ENCODE assay signal across 17 cellular contexts in the genomic region with DNA sequence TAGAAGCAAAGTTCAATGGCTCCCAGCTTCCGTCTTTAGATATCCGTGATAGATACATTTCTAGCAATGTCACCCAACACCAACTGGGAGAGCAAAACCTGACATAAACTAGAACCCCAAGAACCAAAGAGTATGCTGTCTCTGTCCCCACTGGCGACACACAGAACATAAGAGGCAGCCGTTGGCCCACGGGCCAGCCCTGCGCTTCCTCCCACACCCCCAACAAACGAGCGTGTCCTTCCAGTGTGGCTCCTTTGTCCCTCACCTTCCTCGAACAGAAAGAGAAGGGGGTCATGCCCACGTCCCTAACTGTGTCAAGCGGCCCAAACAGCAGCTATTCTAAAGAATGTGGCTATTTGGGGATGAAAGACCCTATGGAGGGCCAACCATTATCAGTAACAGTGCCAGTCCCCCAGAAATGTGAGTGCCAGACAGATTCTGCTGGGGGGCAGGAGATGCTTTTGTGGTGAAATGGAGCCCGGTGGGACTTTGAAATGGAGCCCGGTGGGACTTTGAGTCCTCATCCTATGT.
DNase-seq lines count a peak whose midpoint lies in the region; ATAC-seq, FAIRE-seq and TF ChIP-seq lines count a peak whose summit lies in the region.
"Had no signal": no experiment of that assay in that cellular context is flagged by ENCODE, and none has a peak within 500 bp of the region (broad histone marks: within the 10 kb centered on the region; RNA-seq: fewer than 3 reads in every experiment).

No MANE protein-coding gene starts in this region.

- no peak overlapping the region for H3K23ac ChIP-seq in H9 (ENCODE audit: insufficient read length, low read depth, low read length)

- no peak overlapping the region for H3K4me3 Mint-ChIP-seq in H9
- H3K4me3 Mint-ChIP-seq in type B pancreatic cell = no peak overlapping the region

- H3K4me1 Mint-ChIP-seq in H9 (peaks cover 56 to 62% of the 10 kb centered on the region in 2 experiments), type B pancreatic cell (ENCODE audit: unreplicated experiment) (no peaks in the 10 kb centered on the region)

- intact Hi-C loops in left cardiac atrium (cut with DNase I) = no loop called here
- intact Hi-C loops in K562 (cut with micrococcal nuclease) = no loop called here
- intact Hi-C loops in mammary epithelial cell (cut with micrococcal nuclease) = no loop called here

- no peak for TF ChIP-seq EP300 in K562 (IDR thresholded peaks at IDR 0.05; ENCODE audit: low read length)

- no peak overlapping the region for H2BK12ac ChIP-seq in H9 (ENCODE audit: insufficient read length, low read depth, low read length)

- H4K91ac ChIP-seq in H9 (ENCODE audit: insufficient read length, low read depth, low read length) = no peak overlapping the region

- H3K9me3 ChIP-seq in right atrium auricular region = no peaks in the 10 kb centered on the region
- H3K9me3 ChIP-seq in H9 (ENCODE audit: control insufficient read depth, low read depth, low read length) = no peaks in the 10 kb centered on the region
- no peaks in the 10 kb centered on the region for H3K9me3 ChIP-seq in K562 (replicated peaks; ENCODE audit: control insufficient read depth, insufficient read depth, low read depth, low read length)
- H3K9me3 ChIP-seq in mammary epithelial cell (replicated peaks; ENCODE audit: insufficient read depth, low read length) = peaks cover 3% of the 10 kb centered on the region

- no peaks in the 10 kb centered on the region for H3K23me2 ChIP-seq in H9 (ENCODE audit: insufficient read length, low read depth, low read length, poor library complexity, severe bottlenecking)

- ATAC-seq in left cardiac atrium (no peak), K562 (no peak), omental fat pad (ENCODE audit: low FRiP score) (no peak)

- H3T11ph ChIP-seq in H9 (ENCODE audit: low read length) = no peak overlapping the region

- H3K56ac ChIP-seq in H9 (ENCODE audit: insufficient read length, low read depth, low read length) = no peak overlapping the region

- no peaks in the 10 kb centered on the region for H3K9me1 ChIP-seq in K562 (ENCODE audit: control insufficient read depth, insufficient read depth, low read length)

- H3K4me1 ChIP-seq in right atrium auricular region = no peaks in the 10 kb centered on the region
- H3K4me1 ChIP-seq in H9 (ENCODE audit: insufficient read depth, low read length) = peaks cover 11% of the 10 kb centered on the region; the same call in 1 of the 2 replicates
- H3K4me1 ChIP-seq in K562 (replicated peaks in 1 of 2; ENCODE audit: control insufficient read depth in 2 of 2, insufficient read depth in 2 of 2, low read length in 2 of 2) = peaks cover 7 to 22% of the 10 kb centered on the region in 2 experiments; a peak in 4 of 5 replicates
- H3K4me1 ChIP-seq in mammary epithelial cell (ENCODE audit: insufficient read depth, low read length) = no peaks in the 10 kb centered on the region

- no peak overlapping the region for H4K8ac ChIP-seq in H9 (replicated peaks; ENCODE audit: insufficient read length, low read depth, low read length)

- H3K4ac ChIP-seq in H9 (ENCODE audit: low read depth, low read length) = no peak overlapping the region

- H2AFZ ChIP-seq in H9 (ENCODE audit: low read length) (no peak overlapping the region), K562 (ENCODE audit: low read depth, low read length) (peak overlapping the region; percentile 8; the same call in 1 of the 2 replicates), mammary epithelial cell (ENCODE audit: low read depth, low read length) (no peak overlapping the region)
- H2AFZ ChIP-seq: GM23248 had no signal

- no peaks in the 10 kb centered on the region for H3K79me1 ChIP-seq in H9 (ENCODE audit: insufficient read depth, low read depth, low read length, poor library complexity, severe bottlenecking)

- H3K27me3 Mint-ChIP-seq in H9 (ENCODE audit: low read depth) = peaks cover 2% of the 10 kb centered on the region
- H3K27me3 Mint-ChIP-seq in type B pancreatic cell = peaks cover 28% of the 10 kb centered on the region

- H3K27me3 ChIP-seq in right atrium auricular region (no peaks in the 10 kb centered on the region), H9 (ENCODE audit: insufficient read depth, low read length) (no peaks in the 10 kb centered on the region), K562 (ENCODE audit: control insufficient read depth in 2 of 2, insufficient read depth in 2 of 2, low read length in 2 of 2) (peaks cover 7 to 17% of the 10 kb centered on the region in 2 experiments; a peak in 3 of 5 replicates), mammary epithelial cell (ENCODE audit: insufficient read depth, low read length) (no peaks in the 10 kb centered on the region)

- TF ChIP-seq RAD21 in K562 (CRISPR knock-in tag; conservative IDR thresholded peaks at IDR 0.05 in 1 of 2, IDR thresholded peaks at IDR 0.05 in 1 of 2) = no peak

- H3K18ac ChIP-seq in H9 (ENCODE audit: insufficient read length, low read depth, low read length) = no peak overlapping the region

- H3K27ac ChIP-seq in right atrium auricular region = no peak overlapping the region
- no peak overlapping the region for H3K27ac ChIP-seq in H9 (ENCODE audit: insufficient read length, low read depth, low read length)
- H3K27ac ChIP-seq in K562 (ENCODE audit: extremely low read depth, low read depth, low read length) = no peak overlapping the region
- no peak overlapping the region for H3K27ac ChIP-seq in mammary epithelial cell (ENCODE audit: insufficient read depth, low read depth, low read length)
- H3K27ac ChIP-seq: GM23248 had no signal

- no peak overlapping the region for H4K5ac ChIP-seq in H9 (ENCODE audit: insufficient read length, low read depth, low read length)

- no peak overlapping the region for H2BK5ac ChIP-seq in H9 (ENCODE audit: insufficient read length, low read length)

- BruUV-seq in K562 (replicated peaks; lab: Mats Ljungman, UMichigan) (no TSS peak), mammary epithelial cell (replicated peaks; lab: Mats Ljungman, UMichigan) (no TSS peak)

- in situ Hi-C loops in K562 (cut with MboI) (no loop called here), mammary epithelial cell (cut with MboI; ENCODE audit: low sequenced_read_pairs in 2 of 2) (no loop called here)

- WGBS in H9 (ENCODE audit: extremely low coverage, insufficient read length, low lambda C conversion rate) = no CpG with 5 or more reads among the region's 13 CpGs
- WGBS in K562 (ENCODE audit: insufficient coverage, low coverage, missing lambda C conversion rate) = 28% methylated on average over 13 of the region's 13 CpGs
- 76% methylated on average over 12 of the region's 13 CpGs for WGBS in mammary epithelial cell (ENCODE audit: low coverage, missing lambda C conversion rate)

- no peak overlapping the region for H3K4me3 ChIP-seq in right atrium auricular region
- no peak overlapping the region for H3K4me3 ChIP-seq in K562
- no peak overlapping the region for H3K4me3 ChIP-seq in mammary epithelial cell (replicated peaks in 1 of 3; ENCODE audit: insufficient read depth in 1 of 3, low read depth in 2 of 3, low read length in 3 of 3)
- H3K4me3 ChIP-seq: GM23248 had no signal

- H3K36me3 ChIP-seq in right atrium auricular region (no peaks in the 10 kb centered on the region), K562 (ENCODE audit: control insufficient read depth, insufficient read depth, low read length) (no peaks in the 10 kb centered on the region), mammary epithelial cell (ENCODE audit: insufficient read depth, low read length) (no peaks in the 10 kb centered on the region)

- no peak overlapping the region for H2BK15ac ChIP-seq in H9 (ENCODE audit: low read depth, low read length)

- POLR2A ChIA-PET in K562 (lab: Yijun Ruan, JAX) = no interaction called here

- H2BK120ac ChIP-seq in H9 (ENCODE audit: low read depth, low read length, poor library complexity, severe bottlenecking) = no peak overlapping the region

- FAIRE-seq in K562 (lab: Jason Lieb, UNC) = no peak
- FAIRE-seq: D721Med had no signal

- H3K36me3 Mint-ChIP-seq in H9 (ENCODE audit: insufficient read depth in 1 of 3, low read depth in 3 of 3) (peaks cover 0 to 2% (median 0%) of the 10 kb centered on the region in 3 experiments; a peak in 2 of 7 replicates), type B pancreatic cell (no peaks in the 10 kb centered on the region)
- H3K36me3 Mint-ChIP-seq: CD8-positive, alpha-beta T cell had no signal

- H2BK20ac ChIP-seq in H9 (ENCODE audit: low read depth, low read length, poor library complexity, severe bottlenecking) = no peak overlapping the region

- no peak for TF ChIP-seq POLR2A in K562 (conservative IDR thresholded peaks at IDR 0.05)

- H4K20me1 ChIP-seq in H9 (ENCODE audit: control insufficient read depth, insufficient read depth, insufficient read length) (no peaks in the 10 kb centered on the region), K562 (replicated peaks; ENCODE audit: control insufficient read depth, insufficient read depth, low read length) (no peaks in the 10 kb centered on the region), mammary epithelial cell (ENCODE audit: insufficient read depth, low read length) (no peaks in the 10 kb centered on the region)

- no peak overlapping the region for H3K9ac ChIP-seq in H9 (ENCODE audit: extremely low read depth, insufficient read length, low read length)
- H3K9ac ChIP-seq in K562 (ENCODE audit: insufficient read depth in 1 of 2, low read depth in 2 of 2, low read length in 2 of 2) = no peak overlapping the region
- no peak overlapping the region for H3K9ac ChIP-seq in mammary epithelial cell (ENCODE audit: insufficient read depth, low read length)
- H3K9ac ChIP-seq: GM23248 had no signal

- H3K79me2 ChIP-seq in H9 (ENCODE audit: insufficient read depth, low read length) (no peaks in the 10 kb centered on the region), K562 (ENCODE audit: control insufficient read depth, insufficient read depth, low read length) (no peaks in the 10 kb centered on the region), mammary epithelial cell (ENCODE audit: insufficient read depth, low read length) (no peaks in the 10 kb centered on the region)

- dilution Hi-C loops in mammary epithelial cell (cut with HindIII; ENCODE audit: low sequenced_read_pairs) = no loop called here

- CTCF ChIA-PET in K562 (lab: Yijun Ruan, JAX; ENCODE audit: low intra/inter-chr PET ratio) (interaction anchor here (0.6 kb wide), 1 partner anchor 1667 kb away, joined by 5 read pairs; no protein-coding TSS in a partner anchor), mammary epithelial cell (lab: Charles Lee; ENCODE audit: low non-redundant PET) (no interaction called here)

- H3K9me3 Mint-ChIP-seq in H9 (no peaks in the 10 kb centered on the region), type B pancreatic cell (no peaks in the 10 kb centered on the region)
- H3K9me3 Mint-ChIP-seq: CD8-positive, alpha-beta T cell had no signal

- H3K4me2 ChIP-seq in H9 (ENCODE audit: insufficient read depth, insufficient read length, low read length) (no peak overlapping the region), K562 (ENCODE audit: insufficient read depth, low read length) (no peak overlapping the region), mammary epithelial cell (ENCODE audit: insufficient read depth, low read depth, low read length) (no peak overlapping the region)

- TF ChIP-seq CTCF in right atrium auricular region (IDR thresholded peaks at IDR 0.05) (no peak), H9 (conservative IDR thresholded peaks at IDR 0.05) (no peak), K562 (IDR thresholded peaks at IDR 0.05 in 2 of 3, conservative IDR thresholded peaks at IDR 0.05 in 1 of 3; ENCODE audit: insufficient read depth in 2 of 3, low read depth in 1 of 3, low read length in 3 of 3) (no peak), type B pancreatic cell (conservative IDR thresholded peaks at IDR 0.05) (no peak), mammary epithelial cell (conservative IDR thresholded peaks at IDR 0.05 in 1 of 2, IDR thresholded peaks at IDR 0.05 in 1 of 2; ENCODE audit: extremely low read depth in 1 of 2, insufficient read depth in 1 of 2, low read depth in 1 of 2, low read length in 2 of 2) (no peak), omental fat pad (IDR thresholded peaks at IDR 0.05) (no peak)

- H3K14ac ChIP-seq in H9 (ENCODE audit: insufficient read depth, low read length) = no peak overlapping the region

- peak; percentile 40 for DNase-seq in right atrium auricular region (ENCODE audit: low spot score)
- DNase-seq in left cardiac atrium = no peak
- DNase-seq in H9 = peak; percentile 11
- no peak for DNase-seq in K562 (ENCODE audit: extremely low read depth in 1 of 4, low spot score in 3 of 4)
- peak; percentile 58 for DNase-seq in type B pancreatic cell (ENCODE audit: extremely low spot score, unreplicated experiment)
- DNase-seq in mammary epithelial cell = no peak
- no peak for DNase-seq in omental fat pad (ENCODE audit: low spot score)
- DNase-seq: ACHN, AML-193, DMS79, GM23248, MV-4-11, NCI-H187 treated with DMSO at 0.1 percent for 48 hours, NCI-H69, RPMI8226 had no signal

- H3K27ac Mint-ChIP-seq in H9 = no peak overlapping the region
- no peak overlapping the region for H3K27ac Mint-ChIP-seq in type B pancreatic cell
- H3K27ac Mint-ChIP-seq: CD8-positive, alpha-beta T cell had no signal

- H2AK5ac ChIP-seq in H9 (ENCODE audit: insufficient read length, low read length) = no peak overlapping the region

Comparison
In these comparisons a context has a peak if more than half of its experiments do, and no peak if none do; other contexts are left out.
1. DNase-seq: peak in right atrium auricular region (single experiment), H9 (single experiment) and type B pancreatic cell (single experiment); none in left cardiac atrium (single experiment), K562 (0 of 4), mammary epithelial cell (single experiment) and omental fat pad (single experiment).